ENCODE assay signal across 14 cellular contexts in genomic region chr3:56119575-56120349, GRCh38.
DNase-seq lines count a peak whose midpoint lies in the region; ATAC-seq, FAIRE-seq and TF ChIP-seq lines count a peak whose summit lies in the region.
"Had no signal": no experiment of that assay in that cellular context is flagged by ENCODE, and none has a peak within 500 bp of the region (broad histone marks: within the 10 kb centered on the region; RNA-seq: fewer than 3 reads in every experiment).

No MANE protein-coding gene starts in this region.

- H3K27ac ChIP-seq in A549: peak overlapping the region; percentile 40 to 41; a peak in 1 of 6 replicates
- no peak overlapping the region for H3K27ac ChIP-seq in body of pancreas
- peak overlapping the region; percentile 6 for H3K27ac ChIP-seq in hepatocyte
- H3K27ac ChIP-seq in mesendoderm (ENCODE audit: low read depth, low read length): no peak overlapping the region
- H3K27ac ChIP-seq: right lobe of liver, SK-N-MC had no signal

- H3K36me3 ChIP-seq in body of pancreas (replicated peaks in 1 of 2; ENCODE audit: insufficient read depth in 1 of 2, low read depth in 2 of 2) (no peaks in the 10 kb centered on the region), hepatocyte (replicated peaks; ENCODE audit: insufficient read depth, low read depth) (no peaks in the 10 kb centered on the region), mesendoderm (ENCODE audit: control insufficient read depth, insufficient read depth, low read length) (no peaks in the 10 kb centered on the region), HAP-1 (replicated peaks) (no peaks in the 10 kb centered on the region)
- H3K36me3 ChIP-seq: right lobe of liver had no signal

- H3K18ac ChIP-seq in mesendoderm (ENCODE audit: low read length): no peak overlapping the region

- no peaks in the 10 kb centered on the region for H3K79me1 ChIP-seq in mesendoderm (ENCODE audit: low read length)

- no peak overlapping the region for H3K9ac ChIP-seq in mesendoderm (ENCODE audit: low read length)

- intact Hi-C loops in body of pancreas (cut with DNase I): no loop called here

- TF ChIP-seq EP300 in A549 (IDR thresholded peaks at IDR 0.05): no peak

- no peak; a peak in 1 of 5 replicates for TF ChIP-seq RAD21 in A549 (conservative IDR thresholded peaks at IDR 0.05 in 1 of 2, IDR thresholded peaks at IDR 0.05 in 1 of 2)

- H3K9me3 ChIP-seq in A549: no peaks in the 10 kb centered on the region; the same call in 2 of the 3 replicates
- H3K9me3 ChIP-seq in body of pancreas: peaks cover 0 to 5% (median 0%) of the 10 kb centered on the region in 3 donors
- H3K9me3 ChIP-seq in hepatocyte (ENCODE audit: low read depth): no peaks in the 10 kb centered on the region
- H3K9me3 ChIP-seq in HAP-1: no peaks in the 10 kb centered on the region

- H3K4me3 ChIP-seq in A549 (no peak overlapping the region), body of pancreas (no peak overlapping the region), hepatocyte (no peak overlapping the region), mesendoderm (ENCODE audit: low read length) (no peak overlapping the region), HAP-1 (no peak overlapping the region)
- H3K4me3 ChIP-seq: right lobe of liver, SK-N-MC had no signal

- H3K23ac ChIP-seq in mesendoderm (ENCODE audit: low read length): no peak overlapping the region

- H3K56ac ChIP-seq in mesendoderm (ENCODE audit: low read length): no peak overlapping the region

- H2AFZ ChIP-seq in hepatocyte: no peak overlapping the region

- H3K79me2 ChIP-seq in hepatocyte: no peaks in the 10 kb centered on the region
- no peaks in the 10 kb centered on the region for H3K79me2 ChIP-seq in mesendoderm (ENCODE audit: control insufficient read depth, insufficient read depth, low read length)

- POLR2A ChIA-PET in A549 (lab: Yijun Ruan, JAX): no interaction called here

- no peak overlapping the region for H2BK120ac ChIP-seq in mesendoderm (ENCODE audit: low read depth, low read length)

- no peak overlapping the region for H4K8ac ChIP-seq in mesendoderm (ENCODE audit: low read depth, low read length)

- DNase-seq in A549 (ENCODE audit: low read depth in 1 of 2, low spot score in 1 of 2) (no peak), M059J (ENCODE audit: low read depth) (peak; percentile 52), body of pancreas (peak in 2 of 4 donors; percentile 3 to 5), hepatocyte (ENCODE audit: low spot score) (no peak), mesendoderm (no peak), globus pallidus (ENCODE audit: low spot score) (no peak), HAP-1 (ENCODE audit: low spot score in 2 of 2) (no peak)
- DNase-seq in activated CD4-positive, alpha-beta T cell treated with anti-CD3 and anti-CD28 coated beads for 1 hour: no peak
- DNase-seq: activated CD4-positive, alpha-beta T cell treated with anti-CD3 and anti-CD28 coated beads for 48 hours; DMS79; NCI-H446; right lobe of liver; trophoblast cell had no signal

- CTCF ChIA-PET in A549 (lab: Yijun Ruan, JAX): interaction anchor here (1.3 kb wide), 1 partner anchor 30 kb away, joined by 3 read pairs; no protein-coding TSS in a partner anchor

- no peak for FAIRE-seq in A549 (lab: Jason Lieb, UNC)

- in situ Hi-C loops in HAP-1 (cut with MboI; ENCODE audit: low sequenced_read_pairs): no loop called here

- H4K20me1 ChIP-seq in hepatocyte (ENCODE audit: insufficient read depth, poor library complexity, severe bottlenecking): no peaks in the 10 kb centered on the region

- H3K4me2 ChIP-seq in A549: peak overlapping the region; percentile 54
- no peak overlapping the region for H3K4me2 ChIP-seq in hepatocyte
- no peak overlapping the region for H3K4me2 ChIP-seq in mesendoderm (ENCODE audit: low read length)

- H3K4me1 ChIP-seq in A549: peaks cover 16% of the 10 kb centered on the region
- no peaks in the 10 kb centered on the region for H3K4me1 ChIP-seq in body of pancreas
- H3K4me1 ChIP-seq in hepatocyte (ENCODE audit: insufficient read depth): peaks cover 2% of the 10 kb centered on the region
- H3K4me1 ChIP-seq in mesendoderm (ENCODE audit: control insufficient read depth, low read depth, low read length): peaks cover 21% of the 10 kb centered on the region
- peaks cover 12% of the 10 kb centered on the region for H3K4me1 ChIP-seq in HAP-1
- H3K4me1 ChIP-seq: right lobe of liver had no signal

- H3K27me3 ChIP-seq in body of pancreas (no peaks in the 10 kb centered on the region), hepatocyte (no peaks in the 10 kb centered on the region), mesendoderm (ENCODE audit: insufficient read depth, low read length, poor library complexity) (no peaks in the 10 kb centered on the region), HAP-1 (ENCODE audit: low read depth) (no peaks in the 10 kb centered on the region)
- H3K27me3 ChIP-seq: right lobe of liver had no signal

- TF ChIP-seq CTCF in A549 (IDR thresholded peaks at IDR 0.05) (no peak), body of pancreas (IDR thresholded peaks at IDR 0.05) (no peak), hepatocyte (IDR thresholded peaks at IDR 0.05; ENCODE audit: poor library complexity) (no peak)

- H3K4ac ChIP-seq in mesendoderm (ENCODE audit: low read depth, low read length): no peak overlapping the region

- no peak overlapping the region for H2BK5ac ChIP-seq in mesendoderm (ENCODE audit: low read length)

- no peaks in the 10 kb centered on the region for H3K9me2 ChIP-seq in hepatocyte (replicated peaks; ENCODE audit: insufficient read depth)

- H2AK5ac ChIP-seq in mesendoderm (ENCODE audit: low read length): no peak overlapping the region

- H4K5ac ChIP-seq in mesendoderm (ENCODE audit: low read length): no peak overlapping the region

- TF ChIP-seq POLR2A in A549 (IDR thresholded peaks at IDR 0.05; ENCODE audit: low read length): no peak
- no peak for TF ChIP-seq POLR2A in body of pancreas (IDR thresholded peaks at IDR 0.05)

- H2BK15ac ChIP-seq in mesendoderm (replicated peaks; ENCODE audit: low read depth): no peak overlapping the region

- ATAC-seq in A549: no peak
- ATAC-seq in body of pancreas: peak; percentile 12
- ATAC-seq: right lobe of liver had no signal

- WGBS in A549 (ENCODE audit: missing lambda C conversion rate): 74% methylated on average over 5 of the region's 5 CpGs
- WGBS in body of pancreas, 2 donors: 88 to 93% methylated on average over 5 of the region's 5 CpGs
- WGBS in hepatocyte (ENCODE audit: low lambda C conversion rate, missing lambda C conversion rate): 87% methylated on average over 5 of the region's 5 CpGs
- WGBS in mesendoderm (ENCODE audit: extremely low coverage, insufficient coverage, low lambda C conversion rate): no CpG with 5 or more reads among the region's 5 CpGs

TF ChIP-seq in A549, 52 proteins besides CTCF, POLR2A, EP300 and RAD21:
- TF ChIP-seq HMGXB4 (CRISPR knock-in tag; IDR thresholded peaks at IDR 0.05; ENCODE audit: borderline replicate concordance) (no peak), ZFP36 (IDR thresholded peaks at IDR 0.05; ENCODE audit: borderline replicate concordance, partially characterized antibody) (no peak), CBX8 (IDR thresholded peaks at IDR 0.05) (no peak), BCL3 (IDR thresholded peaks at IDR 0.05) (peak; percentile 29; the same call in 1 of the 3 replicates), CHD2 (IDR thresholded peaks at IDR 0.05; ENCODE audit: low read length, partially characterized antibody) (no peak), CEBPB (IDR thresholded peaks at IDR 0.05) (peak; percentile 74 to 78), JUNB (IDR thresholded peaks at IDR 0.05) (peak; percentile 25; the same call in 1 of the 2 replicates), ZSCAN20 (CRISPR knock-in tag; IDR thresholded peaks at IDR 0.05) (no peak), BHLHE40 (IDR thresholded peaks at IDR 0.05; ENCODE audit: low read depth, low read length) (no peak), FOSL2 (IDR thresholded peaks at IDR 0.05) (peak; percentile 37; the same call in 1 of the 2 replicates), FOSL2 (CRISPR knock-in tag; IDR thresholded peaks at IDR 0.05) (no peak; the same call in 1 of the 2 replicates), POLR2AphosphoS2 (conservative IDR thresholded peaks at IDR 0.05; ENCODE audit: low read length) (no peak)

Comparison
In these comparisons a context has a peak if more than half of its experiments do, and no peak if none do; other contexts are left out.
1. H3K27ac ChIP-seq: peak in A549 (2 of 2) and hepatocyte (single experiment); none in body of pancreas (0 of 4) and mesendoderm (single experiment).